1 cellular context compared by ENCODE assay signal in the genomic region with DNA sequence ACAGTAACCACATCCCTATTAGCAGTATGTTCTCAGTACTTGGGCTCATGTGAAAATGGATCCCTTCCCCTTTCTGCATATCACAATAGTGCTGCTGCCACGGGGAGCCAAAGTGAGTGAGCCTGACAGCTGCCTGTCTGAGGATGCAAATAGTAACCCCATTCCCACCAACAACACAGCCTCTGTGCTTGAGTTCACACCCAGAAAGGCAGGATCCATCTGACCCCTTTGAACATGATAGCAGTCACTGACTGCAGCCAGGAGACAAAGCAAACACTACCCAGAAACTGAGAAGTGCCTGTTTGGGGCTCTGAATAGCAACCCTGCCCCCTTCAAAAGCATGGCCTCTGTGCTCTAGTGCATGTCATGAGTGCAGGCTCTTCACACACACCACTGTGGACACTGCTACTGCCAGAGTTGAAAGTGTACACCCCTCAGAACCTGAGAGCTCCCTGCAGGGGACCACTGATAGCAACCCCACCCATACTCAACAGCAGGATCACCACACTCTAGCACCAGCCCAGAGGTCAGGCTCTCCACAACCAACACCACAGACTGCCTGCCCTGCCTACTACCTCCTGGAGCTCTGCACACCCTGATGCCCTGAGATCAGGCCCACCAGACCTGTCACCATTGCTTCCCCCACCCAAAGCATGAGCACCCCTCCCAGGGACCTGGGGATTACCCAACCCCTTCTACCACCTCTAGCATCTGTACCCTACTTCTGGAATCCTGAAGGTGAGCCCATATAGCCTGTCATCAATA.
TF ChIP-seq lines count a peak whose summit lies in the region.

No MANE protein-coding gene starts in this region.

TF ChIP-seq in WTC11, 78 proteins besides CTCF, POLR2A, EP300 and RAD21 (continued from another document):
- TF ChIP-seq, protein P1, sequence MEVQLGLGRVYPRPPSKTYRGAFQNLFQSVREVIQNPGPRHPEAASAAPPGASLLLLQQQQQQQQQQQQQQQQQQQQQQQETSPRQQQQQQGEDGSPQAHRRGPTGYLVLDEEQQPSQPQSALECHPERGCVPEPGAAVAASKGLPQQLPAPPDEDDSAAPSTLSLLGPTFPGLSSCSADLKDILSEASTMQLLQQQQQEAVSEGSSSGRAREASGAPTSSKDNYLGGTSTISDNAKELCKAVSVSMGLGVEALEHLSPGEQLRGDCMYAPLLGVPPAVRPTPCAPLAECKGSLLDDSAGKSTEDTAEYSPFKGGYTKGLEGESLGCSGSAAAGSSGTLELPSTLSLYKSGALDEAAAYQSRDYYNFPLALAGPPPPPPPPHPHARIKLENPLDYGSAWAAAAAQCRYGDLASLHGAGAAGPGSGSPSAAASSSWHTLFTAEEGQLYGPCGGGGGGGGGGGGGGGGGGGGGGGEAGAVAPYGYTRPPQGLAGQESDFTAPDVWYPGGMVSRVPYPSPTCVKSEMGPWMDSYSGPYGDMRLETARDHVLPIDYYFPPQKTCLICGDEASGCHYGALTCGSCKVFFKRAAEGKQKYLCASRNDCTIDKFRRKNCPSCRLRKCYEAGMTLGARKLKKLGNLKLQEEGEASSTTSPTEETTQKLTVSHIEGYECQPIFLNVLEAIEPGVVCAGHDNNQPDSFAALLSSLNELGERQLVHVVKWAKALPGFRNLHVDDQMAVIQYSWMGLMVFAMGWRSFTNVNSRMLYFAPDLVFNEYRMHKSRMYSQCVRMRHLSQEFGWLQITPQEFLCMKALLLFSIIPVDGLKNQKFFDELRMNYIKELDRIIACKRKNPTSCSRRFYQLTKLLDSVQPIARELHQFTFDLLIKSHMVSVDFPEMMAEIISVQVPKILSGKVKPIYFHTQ (CRISPR knock-in tag; IDR thresholded peaks at IDR 0.05): 0 out of 2 replicates have a peak, but pooled peaks have one; percentile 51
- TF ChIP-seq EMX1 (CRISPR knock-in tag; IDR thresholded peaks at IDR 0.05): peak; percentile 82; the same call in 1 of the 2 replicates
- TF ChIP-seq, protein P2, sequence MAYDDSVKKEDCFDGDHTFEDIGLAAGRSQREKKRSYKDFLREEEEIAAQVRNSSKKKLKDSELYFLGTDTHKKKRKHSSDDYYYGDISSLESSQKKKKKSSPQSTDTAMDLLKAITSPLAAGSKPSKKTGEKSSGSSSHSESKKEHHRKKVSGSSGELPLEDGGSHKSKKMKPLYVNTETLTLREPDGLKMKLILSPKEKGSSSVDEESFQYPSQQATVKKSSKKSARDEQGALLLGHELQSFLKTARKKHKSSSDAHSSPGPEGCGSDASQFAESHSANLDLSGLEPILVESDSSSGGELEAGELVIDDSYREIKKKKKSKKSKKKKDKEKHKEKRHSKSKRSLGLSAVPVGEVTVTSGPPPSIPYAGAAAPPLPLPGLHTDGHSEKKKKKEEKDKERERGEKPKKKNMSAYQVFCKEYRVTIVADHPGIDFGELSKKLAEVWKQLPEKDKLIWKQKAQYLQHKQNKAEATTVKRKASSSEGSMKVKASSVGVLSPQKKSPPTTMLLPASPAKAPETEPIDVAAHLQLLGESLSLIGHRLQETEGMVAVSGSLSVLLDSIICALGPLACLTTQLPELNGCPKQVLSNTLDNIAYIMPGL (CRISPR knock-in tag; IDR thresholded peaks at IDR 0.05): no peak
- no peak for TF ChIP-seq MXD4 (CRISPR knock-in tag; IDR thresholded peaks at IDR 0.05; ENCODE audit: borderline replicate concordance)
- TF ChIP-seq, protein P3, sequence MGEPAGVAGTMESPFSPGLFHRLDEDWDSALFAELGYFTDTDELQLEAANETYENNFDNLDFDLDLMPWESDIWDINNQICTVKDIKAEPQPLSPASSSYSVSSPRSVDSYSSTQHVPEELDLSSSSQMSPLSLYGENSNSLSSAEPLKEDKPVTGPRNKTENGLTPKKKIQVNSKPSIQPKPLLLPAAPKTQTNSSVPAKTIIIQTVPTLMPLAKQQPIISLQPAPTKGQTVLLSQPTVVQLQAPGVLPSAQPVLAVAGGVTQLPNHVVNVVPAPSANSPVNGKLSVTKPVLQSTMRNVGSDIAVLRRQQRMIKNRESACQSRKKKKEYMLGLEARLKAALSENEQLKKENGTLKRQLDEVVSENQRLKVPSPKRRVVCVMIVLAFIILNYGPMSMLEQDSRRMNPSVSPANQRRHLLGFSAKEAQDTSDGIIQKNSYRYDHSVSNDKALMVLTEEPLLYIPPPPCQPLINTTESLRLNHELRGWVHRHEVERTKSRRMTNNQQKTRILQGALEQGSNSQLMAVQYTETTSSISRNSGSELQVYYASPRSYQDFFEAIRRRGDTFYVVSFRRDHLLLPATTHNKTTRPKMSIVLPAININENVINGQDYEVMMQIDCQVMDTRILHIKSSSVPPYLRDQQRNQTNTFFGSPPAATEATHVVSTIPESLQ (CRISPR knock-in tag; IDR thresholded peaks at IDR 0.05): no peak
TF ChIP-seq in WTC11: peak in this region for 8.
